In the genomic region with DNA sequence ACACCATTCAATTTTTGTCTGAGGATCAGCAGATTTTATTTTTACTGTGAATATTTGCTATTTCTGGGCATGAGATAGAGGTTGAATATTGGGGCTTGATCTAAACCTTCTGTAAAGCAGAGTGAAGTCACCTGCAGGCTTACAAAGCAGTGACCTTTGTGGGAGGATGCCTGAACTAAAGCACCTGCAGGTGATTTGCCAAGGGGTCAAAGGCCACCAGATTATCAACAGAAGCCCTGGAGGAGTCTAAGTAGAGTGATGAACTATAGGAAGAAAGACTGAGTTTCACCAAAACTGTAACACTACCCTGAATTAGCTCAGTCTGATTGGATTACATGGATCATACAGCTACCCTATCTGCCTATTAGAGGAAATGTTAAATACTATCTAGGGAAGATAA, we compare ENCODE assay signal across 21 cellular contexts.
A peak's percentile ranks its signal among the peaks of the same experiment; 100 is the strongest.
DNase-seq lines count a peak whose midpoint lies in the region; ATAC-seq and FAIRE-seq lines count a peak whose summit lies in the region.
"Had no signal": no experiment of that assay in that cellular context is flagged by ENCODE, and none has a peak within 500 bp of the region (broad histone marks: within the 10 kb centered on the region; RNA-seq: fewer than 3 reads in every experiment).

No MANE protein-coding gene starts in this region.

- peaks cover 2% of the 10 kb centered on the region for H3K27me3 Mint-ChIP-seq in activated CD4-positive, alpha-beta T cell treated with anti-CD3 and anti-CD28 coated beads, Interleukin-2, amount 10 ng/mL, durations not matched to agents 24 days and 14 days
- H3K27me3 Mint-ChIP-seq: CD4-positive, CD25-positive, alpha-beta regulatory T cell had no signal

- H3K27ac Mint-ChIP-seq in activated CD4-positive, alpha-beta T cell treated with anti-CD3 and anti-CD28 coated beads, Interleukin-2, amount 10 ng/mL, durations not matched to agents 24 days and 14 days, result no peak overlapping the region
- H3K27ac Mint-ChIP-seq: CD4-positive, CD25-positive, alpha-beta regulatory T cell; CD8-positive, alpha-beta memory T cell; IgD-negative memory B cell had no signal

- H3K27ac ChIP-seq in small intestine (ENCODE audit: low read depth in 1 of 2, low read length in 1 of 2), result no peak overlapping the region
- H3K27ac ChIP-seq: GM23248, HL-60 had no signal

- no peak for FAIRE-seq in small intestine (lab: Jason Lieb, UNC)
- FAIRE-seq: D721Med had no signal

- no peaks in the 10 kb centered on the region for H3K27me3 ChIP-seq in small intestine (ENCODE audit: control insufficient read depth in 2 of 2, insufficient read depth in 2 of 2, low read length in 2 of 2)
- H3K27me3 ChIP-seq: BE2C had no signal

- H3K36me3 Mint-ChIP-seq in activated CD4-positive, alpha-beta T cell treated with anti-CD3 and anti-CD28 coated beads, Interleukin-2, amount 10 ng/mL, durations not matched to agents 24 days and 14 days (ENCODE audit: low read depth), result no peaks in the 10 kb centered on the region
- H3K36me3 Mint-ChIP-seq: CD4-positive, CD25-positive, alpha-beta regulatory T cell; CD8-positive, alpha-beta memory T cell; IgD-negative memory B cell had no signal

- H3K4me3 ChIP-seq in small intestine (ENCODE audit: low read depth in 1 of 2, low read length in 2 of 2), result no peak overlapping the region
- H3K4me3 ChIP-seq: GM23248, HAP-1 had no signal

- H3K4me1 ChIP-seq in small intestine (ENCODE audit: control insufficient read depth in 2 of 2, insufficient read depth in 1 of 2, low read depth in 1 of 2, low read length in 1 of 2), result no peaks in the 10 kb centered on the region
- H3K4me1 ChIP-seq: BE2C, HAP-1 had no signal

- peak; percentile 66 for ATAC-seq in left lobe of liver
- ATAC-seq in GM18868 (IDR thresholded peaks at IDR 0.05; ENCODE audit: unreplicated experiment), result no peak
- no peak for ATAC-seq in GM21367 (IDR thresholded peaks at IDR 0.05; ENCODE audit: unreplicated experiment)

- intact Hi-C loops in activated CD4-positive, alpha-beta T cell treated with anti-CD3 and anti-CD28 coated beads, Interleukin-2, amount 10 ng/mL, durations not matched to agents 24 days and 14 days (cut with micrococcal nuclease), result no loop called here

- DNase-seq in activated CD4-positive, alpha-beta T cell treated with anti-CD3 and anti-CD28 coated beads, Interleukin-2, amount 10 ng/mL, durations not matched to agents 24 days and 14 days, result peak; percentile 23
- no peak for DNase-seq in activated CD4-positive, alpha-beta T cell treated with anti-CD3 and anti-CD28 coated beads for 1 hour
- peak; percentile 8 for DNase-seq in NCI-H69 (lab: John Stamatoyannopoulos, UW)
- DNase-seq in left lobe of liver (ENCODE audit: low spot score), result no peak
- peak; percentile 20 for DNase-seq in small intestine
- DNase-seq: ACHN; BE2C; C1 segment of cervical spinal cord; CD4-positive, CD25-positive, alpha-beta regulatory T cell; CD8-positive, alpha-beta memory T cell; COR-L47; DMS79 treated with DMSO at 0.1 percent for 48 hours; GF-D8; GM23248; KBM-7 had no signal

- no peak overlapping the region for H3K4me3 Mint-ChIP-seq in activated CD4-positive, alpha-beta T cell treated with anti-CD3 and anti-CD28 coated beads, Interleukin-2, amount 10 ng/mL, durations not matched to agents 24 days and 14 days
- H3K4me3 Mint-ChIP-seq: CD4-positive, CD25-positive, alpha-beta regulatory T cell; CD8-positive, alpha-beta memory T cell; IgD-negative memory B cell had no signal

- H3K36me3 ChIP-seq in small intestine (ENCODE audit: control insufficient read depth in 2 of 2, insufficient read depth in 2 of 2, low read length in 2 of 2), result no peaks in the 10 kb centered on the region
- H3K36me3 ChIP-seq: BE2C, HAP-1 had no signal

- no peaks in the 10 kb centered on the region for H3K9me3 Mint-ChIP-seq in activated CD4-positive, alpha-beta T cell treated with anti-CD3 and anti-CD28 coated beads, Interleukin-2, amount 10 ng/mL, durations not matched to agents 24 days and 14 days
- H3K9me3 Mint-ChIP-seq: CD8-positive, alpha-beta memory T cell; IgD-negative memory B cell had no signal

- no peaks in the 10 kb centered on the region for H3K9me3 ChIP-seq in small intestine (ENCODE audit: control insufficient read depth, low read depth)
- H3K9me3 ChIP-seq: BE2C, HAP-1 had no signal

- H3K4me1 Mint-ChIP-seq in activated CD4-positive, alpha-beta T cell treated with anti-CD3 and anti-CD28 coated beads, Interleukin-2, amount 10 ng/mL, durations not matched to agents 24 days and 14 days, result no peaks in the 10 kb centered on the region
- H3K4me1 Mint-ChIP-seq: CD8-positive, alpha-beta memory T cell had no signal

Comparison
In these comparisons a context has a peak if more than half of its experiments do, and no peak if none do; other contexts are left out.
1. DNase-seq: peak in activated CD4-positive, alpha-beta T cell treated with anti-CD3 and anti-CD28 coated beads, Interleukin-2, amount 10 ng/mL, durations not matched to agents 24 days and 14 days (single experiment), NCI-H69 (single experiment) and small intestine (single experiment); none in activated CD4-positive, alpha-beta T cell treated with anti-CD3 and anti-CD28 coated beads for 1 hour (single experiment) and left lobe of liver (single experiment).